12 cellular contexts compared by ENCODE assay signal in the genomic region with DNA sequence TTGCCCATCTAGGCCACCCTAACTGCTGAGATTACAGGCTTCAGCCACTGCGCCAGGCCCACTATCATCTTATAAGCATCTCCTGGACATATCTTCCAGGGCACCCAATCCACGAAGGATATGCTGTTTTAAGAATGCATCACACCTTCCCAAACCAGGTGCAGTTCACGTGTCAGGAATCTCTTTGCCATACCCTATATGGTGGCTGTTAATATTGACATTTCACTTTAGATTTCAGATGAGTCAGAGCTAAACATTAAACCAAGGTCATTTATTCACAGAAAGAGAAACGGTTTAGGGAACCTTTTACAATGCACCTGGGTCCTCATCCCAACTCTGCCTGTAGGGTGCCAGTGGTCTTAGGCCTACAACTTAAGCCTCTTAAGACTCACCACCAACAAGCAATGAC.
DNase-seq lines count a peak whose midpoint lies in the region; ATAC-seq, FAIRE-seq and TF ChIP-seq lines count a peak whose summit lies in the region.
"Had no signal": no experiment of that assay in that cellular context is flagged by ENCODE, and none has a peak within 500 bp of the region (broad histone marks: within the 10 kb centered on the region; RNA-seq: fewer than 3 reads in every experiment).

No MANE protein-coding gene starts in this region.

- H3K4me1 ChIP-seq in GM12878 (ENCODE audit: control insufficient read depth, insufficient read depth, low read length) = peaks cover 16% of the 10 kb centered on the region
- H3K4me1 ChIP-seq in tibial nerve = peaks cover 0 to 53% (median 17%) of the 10 kb centered on the region in 4 donors

- SMC1A ChIA-PET in GM12878 (lab: Charles Lee; ENCODE audit: uncharacterized antibody, unreplicated experiment) = interaction anchor here (1.9 kb wide), 1 partner anchor 14 kb away, joined by 8 read pairs; no protein-coding TSS in a partner anchor

- BruUV-seq in GM12878 (replicated peaks; lab: Mats Ljungman, UMichigan) = no TSS peak

- no peaks in the 10 kb centered on the region for H3K27me3 Mint-ChIP-seq in stimulated activated naive CD8-positive, alpha-beta T cell treated with anti-CD3 and anti-CD28 coated beads, Interleukin-15, Interleukin-2, amounts not matched to agents 100 ng/mL and 50 ng/mL, for 24 hours
- H3K27me3 Mint-ChIP-seq: activated CD4-positive, alpha-beta T cell treated with anti-CD3 and anti-CD28 coated beads, Interleukin-2, amount 10 ng/mL, durations not matched to agents 7 days and 5 days had no signal

- peaks cover 17% of the 10 kb centered on the region for H3K36me3 Mint-ChIP-seq in stimulated activated naive CD8-positive, alpha-beta T cell treated with anti-CD3 and anti-CD28 coated beads, Interleukin-15, Interleukin-2, amounts not matched to agents 100 ng/mL and 50 ng/mL, for 24 hours (ENCODE audit: low read depth)

- H3K27ac Mint-ChIP-seq in stimulated activated naive CD8-positive, alpha-beta T cell treated with anti-CD3 and anti-CD28 coated beads, Interleukin-15, Interleukin-2, amounts not matched to agents 100 ng/mL and 50 ng/mL, for 24 hours = peak overlapping the region; percentile 77

- no peak overlapping the region for H3K4me3 Mint-ChIP-seq in stimulated activated naive CD8-positive, alpha-beta T cell treated with anti-CD3 and anti-CD28 coated beads, Interleukin-15, Interleukin-2, amounts not matched to agents 100 ng/mL and 50 ng/mL, for 24 hours
- H3K4me3 Mint-ChIP-seq: activated CD4-positive, alpha-beta T cell treated with anti-CD3 and anti-CD28 coated beads, Interleukin-2, amount 10 ng/mL, durations not matched to agents 7 days and 5 days had no signal

- H3K27me3 ChIP-seq in GM12878 (replicated peaks in 1 of 2; ENCODE audit: control insufficient read depth in 2 of 2, insufficient read depth in 2 of 2, low read length in 1 of 2) = no peaks in the 10 kb centered on the region
- no peaks in the 10 kb centered on the region for H3K27me3 ChIP-seq in tibial nerve

- peaks cover 89% of the 10 kb centered on the region for H3K79me2 ChIP-seq in GM12878 (ENCODE audit: control insufficient read depth, insufficient read depth, low read length)

- H3K9ac ChIP-seq in GM12878 (ENCODE audit: control insufficient read depth, insufficient read depth, low read length) = no peak overlapping the region

- H3K4me2 ChIP-seq in GM12878 (ENCODE audit: control insufficient read depth, insufficient read depth) = no peak overlapping the region

- no peak for TF ChIP-seq EP300 in GM12878 (IDR thresholded peaks at IDR 0.05; ENCODE audit: borderline replicate concordance in 1 of 2, control insufficient read depth in 1 of 2, low read depth in 2 of 2, low read length in 2 of 2)
- no peak for TF ChIP-seq EP300 in tibial nerve (IDR thresholded peaks at IDR 0.05)

- H3K27ac ChIP-seq in GM12878 (ENCODE audit: control insufficient read depth, insufficient read depth) (no peak overlapping the region; the same call in 1 of the 2 replicates), tibial nerve (no peak overlapping the region)

- H3K36me3 ChIP-seq in GM12878 (ENCODE audit: control insufficient read depth in 2 of 2, insufficient read depth in 2 of 2, low read length in 1 of 2) = no peaks in the 10 kb centered on the region
- H3K36me3 ChIP-seq in tibial nerve = no peaks in the 10 kb centered on the region

- whole genome bisulfite sequencing in GM12878 (ENCODE audit: insufficient coverage, insufficient replicate concordance, low lambda C conversion rate, missing lambda C conversion rate) = 60% methylated on average over 4 of the region's 4 CpGs
- WGBS in tibial nerve, 2 donors = 87 to 89% methylated on average over 4 of the region's 4 CpGs

- TF ChIP-seq RAD21 in GM12878 (IDR thresholded peaks at IDR 0.05; ENCODE audit: insufficient read depth, low read depth, low read length) = no peak

- no peak for ATAC-seq in stimulated activated naive CD8-positive, alpha-beta T cell treated with anti-CD3 and anti-CD28 coated beads, Interleukin-15, Interleukin-2, amounts not matched to agents 100 U/mL and 50 U/mL, for 24 hours
- ATAC-seq in HG03378 (IDR thresholded peaks at IDR 0.05; ENCODE audit: unreplicated experiment) (peak; percentile 50), GM12878 (peak; percentile 28), HG03280 (IDR thresholded peaks at IDR 0.05; ENCODE audit: unreplicated experiment) (no peak)
- ATAC-seq: HCT116 had no signal

- RAD21 ChIA-PET in GM12878 (lab: Charles Lee; ENCODE audit: unreplicated experiment) = no interaction called here

- CTCF ChIA-PET in GM12878 (lab: Yijun Ruan, JAX) = no interaction called here

- peaks cover 5% of the 10 kb centered on the region; the same call in 1 of the 2 replicates for H4K20me1 ChIP-seq in GM12878 (ENCODE audit: control insufficient read depth, insufficient read depth)

- no peak for DNase-seq in stimulated activated naive CD8-positive, alpha-beta T cell treated with anti-CD3 and anti-CD28 coated beads, Interleukin-15, Interleukin-2, amounts not matched to agents 100 U/mL and 50 U/mL, for 24 hours
- DNase-seq in GM12878 (ENCODE audit: low read depth, low spot score) (no peak), frontal cortex (ENCODE audit: low spot score in 2 of 2) (no peak), tibial nerve (ENCODE audit: low spot score in 2 of 2) (no peak), anterior cingulate cortex (lab: John Stamatoyannopoulos, UW) (no peak)
- DNase-seq: activated CD4-positive, alpha-beta T cell treated with anti-CD3 and anti-CD28 coated beads, Interleukin-2, amount 10 ng/mL, durations not matched to agents 7 days and 5 days; NCI-H1436 treated with DMSO at 0.1 percent for 48 hours had no signal

- peaks cover 75% of the 10 kb centered on the region for H3K4me1 Mint-ChIP-seq in stimulated activated naive CD8-positive, alpha-beta T cell treated with anti-CD3 and anti-CD28 coated beads, Interleukin-15, Interleukin-2, amounts not matched to agents 100 ng/mL and 50 ng/mL, for 24 hours (ENCODE audit: low read depth)

- TF ChIP-seq POLR2A in GM12878 (IDR thresholded peaks at IDR 0.05; ENCODE audit: low read depth, low read length) (no peak), tibial nerve (IDR thresholded peaks at IDR 0.05) (no peak)

- intact Hi-C loops in GM12878 (cut with micrococcal nuclease; ENCODE audit: unreplicated experiment) = no loop called here

- in situ Hi-C loops in GM12878 (cut with MboI) = no loop called here

- POLR2A ChIA-PET in GM12878 (lab: Charles Lee) = interaction anchor here (0.7 to 2.5 kb wide), 2 partner anchors 40 to 206 kb away, joined by 4 to 6 read pairs; no protein-coding TSS in a partner anchor

- H3K9me3 ChIP-seq in GM12878 (replicated peaks; ENCODE audit: control insufficient read depth, insufficient read depth, low read length) (peaks cover 2% of the 10 kb centered on the region), tibial nerve (no peaks in the 10 kb centered on the region)

- H3K4me3 ChIP-seq in GM12878 (no peak overlapping the region), tibial nerve (no peak overlapping the region)

- FAIRE-seq in GM12878 (lab: Jason Lieb, UNC) = no peak
- no peak for FAIRE-seq in frontal cortex (lab: Jason Lieb, UNC)
- FAIRE-seq: endometrium had no signal

- peaks cover 3% of the 10 kb centered on the region for H3K9me3 Mint-ChIP-seq in stimulated activated naive CD8-positive, alpha-beta T cell treated with anti-CD3 and anti-CD28 coated beads, Interleukin-15, Interleukin-2, amounts not matched to agents 100 ng/mL and 50 ng/mL, for 24 hours
- H3K9me3 Mint-ChIP-seq: activated CD4-positive, alpha-beta T cell treated with anti-CD3 and anti-CD28 coated beads, Interleukin-2, amount 10 ng/mL, durations not matched to agents 7 days and 5 days had no signal

- no peak for TF ChIP-seq CTCF in GM12878 (IDR thresholded peaks at IDR 0.05 in 2 of 3, conservative IDR thresholded peaks at IDR 0.05 in 1 of 3; ENCODE audit: control insufficient read depth in 2 of 3, extremely low read depth in 1 of 3, insufficient read depth in 1 of 3, low read depth in 3 of 3, low read length in 3 of 3)
- TF ChIP-seq CTCF in tibial nerve (IDR thresholded peaks at IDR 0.05) = no peak

- H2AFZ ChIP-seq in GM12878 (ENCODE audit: control insufficient read depth, low read depth, low read length) = no peak overlapping the region

TF ChIP-seq in GM12878, 131 proteins besides CTCF, POLR2A, EP300 and RAD21:
- no peak for TF ChIP-seq MTA3 (IDR thresholded peaks at IDR 0.05; ENCODE audit: borderline replicate concordance, low read length)
- TF ChIP-seq, protein P1, sequence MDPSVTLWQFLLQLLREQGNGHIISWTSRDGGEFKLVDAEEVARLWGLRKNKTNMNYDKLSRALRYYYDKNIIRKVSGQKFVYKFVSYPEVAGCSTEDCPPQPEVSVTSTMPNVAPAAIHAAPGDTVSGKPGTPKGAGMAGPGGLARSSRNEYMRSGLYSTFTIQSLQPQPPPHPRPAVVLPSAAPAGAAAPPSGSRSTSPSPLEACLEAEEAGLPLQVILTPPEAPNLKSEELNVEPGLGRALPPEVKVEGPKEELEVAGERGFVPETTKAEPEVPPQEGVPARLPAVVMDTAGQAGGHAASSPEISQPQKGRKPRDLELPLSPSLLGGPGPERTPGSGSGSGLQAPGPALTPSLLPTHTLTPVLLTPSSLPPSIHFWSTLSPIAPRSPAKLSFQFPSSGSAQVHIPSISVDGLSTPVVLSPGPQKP (IDR thresholded peaks at IDR 0.05; ENCODE audit: low read depth, low read length) = no peak
- TF ChIP-seq TAF1 (IDR thresholded peaks at IDR 0.05; ENCODE audit: borderline replicate concordance, low read depth, low read length) = no peak
- no peak for TF ChIP-seq SMARCA5 (IDR thresholded peaks at IDR 0.05)
- TF ChIP-seq, protein P2, sequence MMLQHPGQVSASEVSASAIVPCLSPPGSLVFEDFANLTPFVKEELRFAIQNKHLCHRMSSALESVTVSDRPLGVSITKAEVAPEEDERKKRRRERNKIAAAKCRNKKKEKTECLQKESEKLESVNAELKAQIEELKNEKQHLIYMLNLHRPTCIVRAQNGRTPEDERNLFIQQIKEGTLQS (IDR thresholded peaks at IDR 0.05; ENCODE audit: borderline replicate concordance, extremely low read depth, low read depth, low read length) = no peak
- no peak for TF ChIP-seq IKZF2 (IDR thresholded peaks at IDR 0.05)
- TF ChIP-seq CREB1 (IDR thresholded peaks at IDR 0.05; ENCODE audit: low read depth) = no peak
- TF ChIP-seq KAT2A (conservative IDR thresholded peaks at IDR 0.05; ENCODE audit: control insufficient read depth, low read depth, low read length) = no peak

Comparison
In these comparisons a context has a peak if more than half of its experiments do, and no peak if none do; other contexts are left out.
1. ATAC-seq: peak in HG03378 (single experiment) and GM12878 (single experiment); none in stimulated activated naive CD8-positive, alpha-beta T cell treated with anti-CD3 and anti-CD28 coated beads, Interleukin-15, Interleukin-2, amounts not matched to agents 100 U/mL and 50 U/mL, for 24 hours (single experiment) and HG03280 (single experiment).